Comparison of ENCODE assay signal across 9 cellular contexts in the genomic region with DNA sequence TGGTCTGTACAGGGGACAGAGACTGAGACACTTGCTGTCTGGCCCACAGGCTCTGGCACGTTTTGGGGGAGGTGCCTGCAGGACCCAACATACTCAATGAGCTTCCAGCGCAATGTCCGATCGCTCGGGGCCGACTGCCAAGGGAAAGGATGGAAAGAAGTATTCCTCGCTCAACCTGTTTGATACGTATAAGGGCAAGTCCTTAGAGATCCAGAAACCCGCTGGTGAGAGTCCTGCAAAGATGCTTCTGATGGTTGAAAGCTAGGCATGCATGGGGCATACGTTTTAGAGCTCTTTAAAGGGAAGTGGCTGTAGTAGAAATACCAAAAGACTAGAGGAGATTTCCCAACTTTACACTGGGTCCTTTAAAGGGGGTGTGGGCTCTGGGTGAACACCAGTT. TPM values are rescaled to one million over a fixed set of nuclear protein-coding genes. Genes with fewer than 3 reads are reported as not detected.
DNase-seq lines count a peak whose midpoint lies in the region; ATAC-seq and TF ChIP-seq lines count a peak whose summit lies in the region.
"Had no signal": no experiment of that assay in that cellular context is flagged by ENCODE, and none has a peak within 500 bp of the region (broad histone marks: within the 10 kb centered on the region; RNA-seq: fewer than 3 reads in every experiment).

No MANE protein-coding gene starts in this region.

- TF ChIP-seq POLR2A in Peyer's patch (IDR thresholded peaks at IDR 0.05): no peak

- H3K9me3 ChIP-seq in fibroblast of lung (ENCODE audit: control insufficient read depth, insufficient read depth, low read depth, low read length): no peaks in the 10 kb centered on the region
- no peaks in the 10 kb centered on the region for H3K9me3 ChIP-seq in Peyer's patch

- CTCF ChIA-PET in T-cell (lab: Charles Lee): no interaction called here

- DNase-seq in NCI-H2227 (lab: John Stamatoyannopoulos, UW; ENCODE audit: unreplicated experiment) (peak; percentile 14), NCI-H2227 treated with DMSO at 0.1 percent for 48 hours (lab: John Stamatoyannopoulos, UW) (no peak), T-cell (no peak), fibroblast of lung (ENCODE audit: low read depth in 2 of 2) (no peak), Peyer's patch (no peak), NCI-H345 treated with DMSO at 0.1 percent for 48 hours (lab: John Stamatoyannopoulos, UW; ENCODE audit: unreplicated experiment) (no peak)
- no peak for DNase-seq in stimulated activated effector memory CD8-positive, alpha-beta T cell treated with anti-CD3 and anti-CD28 coated beads, Interleukin-12 subunit alpha, Interleukin-12 subunit beta, amount 100 ng/mL, for 72 hours (ENCODE audit: low spot score in 2 of 2)
- DNase-seq: 8988T had no signal

- POLR2A ChIA-PET in T-cell (lab: Charles Lee): no interaction called here

- H4K20me1 ChIP-seq in fibroblast of lung (ENCODE audit: control insufficient read depth, extremely low read depth, insufficient read depth, low read length): no peaks in the 10 kb centered on the region

- H3K4me2 ChIP-seq in fibroblast of lung (ENCODE audit: extremely low read depth, insufficient read depth, low read length): peak overlapping the region; percentile 99

- H3K4me3 ChIP-seq in fibroblast of lung (replicated peaks in 1 of 4; ENCODE audit: control extremely low read depth in 1 of 4, insufficient read depth in 1 of 4, low read depth in 3 of 4, low read length in 4 of 4) (peak overlapping the region; percentile 75 to 99 (median 92)), Peyer's patch (no peak overlapping the region)

- H3K27me3 ChIP-seq in fibroblast of lung (ENCODE audit: control insufficient read depth, insufficient read depth, low read length) (no peaks in the 10 kb centered on the region), Peyer's patch (no peaks in the 10 kb centered on the region)

- no peaks in the 10 kb centered on the region for H3K9me3 Mint-ChIP-seq in T-cell
- no peaks in the 10 kb centered on the region for H3K9me3 Mint-ChIP-seq in stimulated activated effector memory CD8-positive, alpha-beta T cell treated with anti-CD3 and anti-CD28 coated beads, Interleukin-12 subunit alpha, Interleukin-12 subunit beta, amount 100 ng/mL, for 72 hours

- ATAC-seq in T-cell (replicated peaks in 1 of 4): no peak
- ATAC-seq in stimulated activated effector memory CD8-positive, alpha-beta T cell treated with anti-CD3 and anti-CD28 coated beads, Interleukin-12 subunit alpha, Interleukin-12 subunit beta, amount 100 ng/mL, for 72 hours: no peak
- ATAC-seq in GM18909 (IDR thresholded peaks at IDR 0.05; ENCODE audit: poor library complexity, unreplicated experiment): no peak

- H3K4me3 Mint-ChIP-seq in T-cell: peak overlapping the region; percentile 75 to 87 (median 83)
- H3K4me3 Mint-ChIP-seq in stimulated activated effector memory CD8-positive, alpha-beta T cell treated with anti-CD3 and anti-CD28 coated beads, Interleukin-12 subunit alpha, Interleukin-12 subunit beta, amount 100 ng/mL, for 72 hours: peak overlapping the region; percentile 82

- no peak overlapping the region for H3K27ac ChIP-seq in fibroblast of lung (ENCODE audit: insufficient read depth, low read length)
- peak overlapping the region in 1 of 4 donors; percentile 38 for H3K27ac ChIP-seq in Peyer's patch

- peaks cover 55% of the 10 kb centered on the region for H3K79me2 ChIP-seq in fibroblast of lung (ENCODE audit: control insufficient read depth, insufficient read depth, low read length)

- peaks cover 24 to 35% (median 25%) of the 10 kb centered on the region in 3 donors for H3K4me1 Mint-ChIP-seq in T-cell
- H3K4me1 Mint-ChIP-seq in stimulated activated effector memory CD8-positive, alpha-beta T cell treated with anti-CD3 and anti-CD28 coated beads, Interleukin-12 subunit alpha, Interleukin-12 subunit beta, amount 100 ng/mL, for 72 hours: peaks cover 33% of the 10 kb centered on the region

- peaks cover 39% of the 10 kb centered on the region for H3K36me3 Mint-ChIP-seq in T-cell
- peaks cover 80% of the 10 kb centered on the region for H3K36me3 Mint-ChIP-seq in stimulated activated effector memory CD8-positive, alpha-beta T cell treated with anti-CD3 and anti-CD28 coated beads, Interleukin-12 subunit alpha, Interleukin-12 subunit beta, amount 100 ng/mL, for 72 hours

- H3K36me3 ChIP-seq in fibroblast of lung (ENCODE audit: control insufficient read depth, insufficient read depth, low read length): peaks cover 27% of the 10 kb centered on the region
- peaks cover 0 to 50% (median 0%) of the 10 kb centered on the region in 3 donors for H3K36me3 ChIP-seq in Peyer's patch

- no peak overlapping the region for H3K9ac ChIP-seq in fibroblast of lung (ENCODE audit: insufficient read depth, low read length)

- H3K4me1 ChIP-seq in fibroblast of lung (ENCODE audit: control insufficient read depth, extremely low read depth, insufficient read depth, low read length) (peaks cover 2% of the 10 kb centered on the region), Peyer's patch (peaks cover 0 to 16% (median 0%) of the 10 kb centered on the region in 4 donors)

- no peaks in the 10 kb centered on the region for H3K27me3 Mint-ChIP-seq in T-cell

- no peak overlapping the region for H2AFZ ChIP-seq in fibroblast of lung (ENCODE audit: low read length)

- peak overlapping the region; percentile 93 to 96 for H3K27ac Mint-ChIP-seq in T-cell
- peak overlapping the region; percentile 96 for H3K27ac Mint-ChIP-seq in stimulated activated effector memory CD8-positive, alpha-beta T cell treated with anti-CD3 and anti-CD28 coated beads, Interleukin-12 subunit alpha, Interleukin-12 subunit beta, amount 100 ng/mL, for 72 hours

- TF ChIP-seq CTCF in fibroblast of lung (conservative IDR thresholded peaks at IDR 0.05 in 1 of 2, IDR thresholded peaks at IDR 0.05 in 1 of 2; ENCODE audit: low read depth in 1 of 2, low read length in 2 of 2): no peak
- TF ChIP-seq CTCF in Peyer's patch (IDR thresholded peaks at IDR 0.05): no peak

RNA-seq across cellular contexts. Expression of gene PRRC2A, which starts 2.2 kb away (rescaled TPM):
- total RNA-seq in T-cell (100 to 1,000 TPM; 222 to 246 (median 230) TPM), fibroblast of lung (22.9 and 46.6 TPM in 2 replicates), Peyer's patch (100 to 1,000 TPM in 3 of 4 donors, 10 to 100 TPM in 1; 67.1 to 133 (median 126) TPM)
- 26.9 and 50.7 TPM in 2 replicates for polyA plus RNA-seq in fibroblast of lung
- polyA plus RNA-seq in fibroblast of lung (2012): 86.4 and 123 TPM in 2 replicates
- 154 and 211 TPM in 2 replicates for polyA minus RNA-seq in fibroblast of lung (ENCODE audit: low replicate concordance)

RNA-seq across cellular contexts. Expression of gene AIF1, which starts 7.6 kb away (rescaled TPM):
- total RNA-seq in T-cell: 10 to 100 TPM in 4 of 5 donors, 1 to 10 TPM in 1; 7.6 to 54.3 (median 18.1) TPM
- not detected in 2 replicates for total RNA-seq in fibroblast of lung
- polyA plus RNA-seq in fibroblast of lung: not detected in 2 replicates
- not detected in 2 replicates for polyA plus RNA-seq in fibroblast of lung (2012)
- not detected in 2 replicates for polyA minus RNA-seq in fibroblast of lung (ENCODE audit: low replicate concordance)
- total RNA-seq in Peyer's patch: 100 to 1,000 TPM in 1 of 4 donors, 10 to 100 TPM in 1, 1 to 10 TPM in 2; 6.1 to 112 (median 11.2) TPM

RNA-seq across cellular contexts. Expression of gene BAG6, which starts 29.8 kb away (rescaled TPM):
- 100 to 1,000 TPM; 257 to 317 (median 301) TPM for total RNA-seq in T-cell
- 90.9 and 124 TPM in 2 replicates for total RNA-seq in fibroblast of lung
- 75.3 and 111 TPM in 2 replicates for polyA plus RNA-seq in fibroblast of lung
- 187 and 229 TPM in 2 replicates for polyA plus RNA-seq in fibroblast of lung (2012)
- polyA minus RNA-seq in fibroblast of lung (ENCODE audit: low replicate concordance): 303 and 403 TPM in 2 replicates
- total RNA-seq in Peyer's patch: 100 to 1,000 TPM; 242 to 421 (median 323) TPM

RNA-seq across cellular contexts. Expression of gene NCR3, which starts 29.9 kb away (rescaled TPM):
- total RNA-seq in T-cell (10 to 100 TPM; 13.6 to 38.0 (median 16.0) TPM), fibroblast of lung (not detected in 2 replicates), Peyer's patch (not detected)
- polyA plus RNA-seq in fibroblast of lung: not detected in 2 replicates
- not detected in 2 replicates for polyA plus RNA-seq in fibroblast of lung (2012)
- polyA minus RNA-seq in fibroblast of lung (ENCODE audit: low replicate concordance): not detected in 2 replicates

RNA-seq across cellular contexts. Expression of gene APOM, which starts 33.0 kb away (rescaled TPM):
- 1 to 10 TPM; 1.4 to 3.6 (median 3.2) TPM for total RNA-seq in T-cell
- total RNA-seq in fibroblast of lung: 0.99 and 1.0 TPM in 2 replicates
- polyA plus RNA-seq in fibroblast of lung: 3.9 and 5.4 TPM in 2 replicates
- polyA plus RNA-seq in fibroblast of lung (2012): 4.5 and 4.8 TPM in 2 replicates
- polyA minus RNA-seq in fibroblast of lung (ENCODE audit: low replicate concordance): 0.96 and 1.6 TPM in 2 replicates
- 10 to 100 TPM in 3 of 4 donors, not detected in 1; 10.0 to 34.9 (median 10.9) TPM for total RNA-seq in Peyer's patch

Comparison
In these comparisons a context has a peak if more than half of its experiments do, and no peak if none do; other contexts are left out.
1. H3K4me3 ChIP-seq: peak in fibroblast of lung (4 of 4); none in Peyer's patch (0 of 4).